In the genomic region with DNA sequence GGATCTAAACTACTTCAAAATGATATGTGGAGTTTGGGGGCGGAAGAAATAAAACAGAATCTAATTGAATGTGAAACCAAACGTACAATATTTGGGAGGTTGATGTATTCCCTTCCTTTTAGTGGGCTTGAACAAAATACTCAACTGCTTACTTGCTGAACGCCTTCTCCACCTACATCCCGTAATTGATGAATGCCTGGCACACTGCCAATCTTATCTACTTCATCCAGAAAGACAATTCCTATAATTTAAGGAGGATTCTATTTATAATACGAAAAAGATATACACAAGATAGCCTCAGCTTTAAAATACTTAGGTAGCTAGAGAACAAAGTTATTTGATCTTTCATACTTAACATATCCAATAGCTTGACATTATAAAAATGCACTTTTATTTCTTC, we compare ENCODE assay signal across 22 cellular contexts. TPM values are rescaled to one million over a fixed set of nuclear protein-coding genes. Genes with fewer than 3 reads are reported as not detected.
"Had no signal": no experiment of that assay in that cellular context is flagged by ENCODE, and none has a peak within 500 bp of the region (broad histone marks: within the 10 kb centered on the region; RNA-seq: fewer than 3 reads in every experiment).

No MANE protein-coding gene starts in this region.

- H3K4me3 Mint-ChIP-seq: activated CD8-positive, alpha-beta T cell treated with anti-CD3 and anti-CD28 coated beads for 36 hours; activated naive CD8-positive, alpha-beta T cell treated with anti-CD3 and anti-CD28 coated beads, Interleukin-2, amount 50 U/mL, for 24 hours; T-cell had no signal

- H3K27me3 Mint-ChIP-seq: activated CD8-positive, alpha-beta T cell treated with anti-CD3 and anti-CD28 coated beads for 36 hours; activated naive CD8-positive, alpha-beta T cell treated with anti-CD3 and anti-CD28 coated beads, Interleukin-2, amount 50 U/mL, for 24 hours; T-cell had no signal

- H3K4me1 Mint-ChIP-seq: activated naive CD8-positive, alpha-beta T cell treated with anti-CD3 and anti-CD28 coated beads, Interleukin-2, amount 50 U/mL, for 24 hours had no signal

- H3K9me3 Mint-ChIP-seq: activated CD8-positive, alpha-beta T cell treated with anti-CD3 and anti-CD28 coated beads for 36 hours; activated naive CD4-positive, alpha-beta T cell treated with anti-CD3 and anti-CD28 coated beads, Interleukin-2, amount 50 U/mL, for 72 hours; activated naive CD8-positive, alpha-beta T cell treated with anti-CD3 and anti-CD28 coated beads, Interleukin-2, amount 50 U/mL, for 24 hours; T-cell had no signal

- H3K27ac Mint-ChIP-seq: activated CD8-positive, alpha-beta T cell treated with anti-CD3 and anti-CD28 coated beads for 36 hours; activated naive CD8-positive, alpha-beta T cell treated with anti-CD3 and anti-CD28 coated beads, Interleukin-2, amount 50 U/mL, for 24 hours had no signal

- DNase-seq: activated CD4-positive, alpha-beta T cell treated with anti-CD3 and anti-CD28 coated beads for 4 hours; activated CD8-positive, alpha-beta memory T cell treated with anti-CD3 and anti-CD28 coated beads, Interleukin-2, amount 50 U/mL, for 48 hours; activated CD8-positive, alpha-beta T cell treated with anti-CD3 and anti-CD28 coated beads for 36 hours; activated naive CD8-positive, alpha-beta T cell treated with anti-CD3 and anti-CD28 coated beads, Interleukin-2, amount 50 U/mL, for 24 hours; activated T-cell treated with anti-CD3 and anti-CD28 coated beads, Interleukin-2, amount 50 U/mL, for 1 hour; amniotic stem cell; body of pancreas; central memory CD4-positive, alpha-beta T cell; Karpas-422; NCI-H1930; NCI-H345; NCI-H510A; NCI-H526 treated with DMSO at 0.1 percent for 48 hours; NK-92 treated with Interleukin-12 subunit alpha and Interleukin-12 subunit beta, amount 100 ng/mL, for 24 hours; OCI-M1; RPMI8226; T-cell; WERI-Rb-1 had no signal

- ATAC-seq: activated CD4-positive, CD25-positive, alpha-beta regulatory T cell treated with anti-CD3 and anti-CD28 coated beads, Interleukin-2, amount 50 U/mL, for 24 hours; activated CD8-positive, alpha-beta T cell treated with anti-CD3 and anti-CD28 coated beads for 36 hours; activated naive CD4-positive, alpha-beta T cell treated with anti-CD3 and anti-CD28 coated beads, Interleukin-2, amount 50 U/mL, for 72 hours; activated naive CD8-positive, alpha-beta T cell treated with anti-CD3 and anti-CD28 coated beads, Interleukin-2, amount 50 U/mL, for 24 hours; body of pancreas; Panc1; Right ventricle myocardium inferior; T-cell had no signal

RNA-seq across cellular contexts. Expression of gene CILP, which starts 54.6 kb away (rescaled TPM):
- total RNA-seq: activated CD8-positive, alpha-beta T cell treated with anti-CD3 and anti-CD28 coated beads for 36 hours had no signal
